ENCODE assay signal across 20 cellular contexts in the genomic region with DNA sequence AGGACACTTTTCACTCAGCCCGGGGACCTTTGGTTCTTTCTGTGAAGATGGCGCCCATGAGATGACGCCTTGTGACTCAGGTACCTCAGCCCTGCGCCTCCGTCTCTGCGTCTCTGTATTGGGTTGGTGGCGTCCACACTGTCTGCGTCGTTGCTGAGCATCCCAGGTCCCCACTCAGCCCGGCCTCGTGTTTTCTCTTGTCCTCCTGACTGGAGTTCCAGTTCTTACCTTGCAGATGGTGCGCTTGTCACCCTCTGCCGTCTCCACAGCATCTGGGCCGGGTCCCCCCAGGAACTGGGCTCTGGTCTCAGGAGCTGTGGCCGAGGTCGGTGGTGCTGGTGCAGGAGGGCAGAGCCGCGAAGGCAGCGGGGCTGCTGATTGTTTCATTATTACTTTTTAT.
"Had no signal": no experiment of that assay in that cellular context is flagged by ENCODE, and none has a peak within 500 bp of the region (broad histone marks: within the 10 kb centered on the region; RNA-seq: fewer than 3 reads in every experiment).

No MANE protein-coding gene starts in this region.

- H3K4me1 Mint-ChIP-seq: stimulated activated memory B cell treated with anti-CD40 and anti-IgM and Interleukin-4, amounts not matched to agents 10 μg/mL and 1 μg/mL and 100 μg/mL, for 72 hours had no signal

- H3K27ac Mint-ChIP-seq: natural killer cell; stimulated activated memory B cell treated with anti-CD40 and anti-IgM and Interleukin-4, amounts not matched to agents 10 μg/mL and 1 μg/mL and 100 μg/mL, for 72 hours had no signal

- DNase-seq: central memory CD4-positive, alpha-beta T cell; effector CD8-positive, alpha-beta T cell; foreskin melanocyte; glutamatergic neuron; heart right ventricle; hippocampal formation; left cardiac atrium; left lung; mammary epithelial cell; natural killer cell; ovary; right lobe of liver; stimulated activated CD4-positive, alpha-beta T cell treated with anti-CD3 and anti-CD28 coated beads, Interleukin-2, amount 100 ng/mL, for 24 hours; stimulated activated CD4-positive, alpha-beta T cell treated with anti-CD3 and anti-CD28 coated beads, Interleukin-4, amount 100 ng/mL, for 24 hours; stimulated activated naive CD8-positive, alpha-beta T cell treated with anti-CD3 and anti-CD28 coated beads, Interleukin-15, Interleukin-2, amounts not matched to agents 100 U/mL and 50 U/mL, for 24 hours; substantia nigra; testis; tibial artery; uterus had no signal

- H3K4me3 Mint-ChIP-seq: natural killer cell; stimulated activated memory B cell treated with anti-CD40 and anti-IgM and Interleukin-4, amounts not matched to agents 10 μg/mL and 1 μg/mL and 100 μg/mL, for 72 hours had no signal

- ATAC-seq: heart right ventricle; left cardiac atrium; left lung; natural killer cell; right lobe of liver; stimulated activated memory B cell treated with anti-CD40 and anti-IgM and Interleukin-4, amounts not matched to agents 10 μg/mL and 1 μg/mL and 100 μg/mL, for 72 hours; stimulated activated naive CD8-positive, alpha-beta T cell treated with anti-CD3 and anti-CD28 coated beads, Interleukin-15, Interleukin-2, amounts not matched to agents 100 U/mL and 50 U/mL, for 24 hours had no signal

- H3K36me3 Mint-ChIP-seq: natural killer cell; stimulated activated memory B cell treated with anti-CD40 and anti-IgM and Interleukin-4, amounts not matched to agents 10 μg/mL and 1 μg/mL and 100 μg/mL, for 72 hours had no signal
